In genomic region chr13:25051065-25051464, GRCh38 we compare ENCODE assay signal across 29 cellular contexts. TPM values are rescaled to one million over a fixed set of nuclear protein-coding genes. Genes with fewer than 3 reads are reported as not detected.
"Had no signal": no experiment of that assay in that cellular context is flagged by ENCODE, and none has a peak within 500 bp of the region (broad histone marks: within the 10 kb centered on the region; RNA-seq: fewer than 3 reads in every experiment).

No MANE protein-coding gene starts in this region.

- H3K27ac ChIP-seq: colonic mucosa, coronary artery, dorsolateral prefrontal cortex, epithelial cell of prostate, esophagus muscularis mucosa, esophagus squamous epithelium, foreskin keratinocyte, gastrocnemius medialis, gastroesophageal sphincter, heart left ventricle, heart right ventricle, hepatocyte had no signal

- H3K79me2 ChIP-seq: hepatocyte had no signal

- H3K27ac Mint-ChIP-seq: dendritic cell treated with granulocyte-macrophage colony-stimulating factor and Interleukin-4, amounts not matched to agents 40 ng/mL and 50 ng/mL, for 4 days; effector memory CD8-positive, alpha-beta T cell; endodermal cell had no signal

- H3K9me3 ChIP-seq: colonic mucosa, gastrocnemius medialis had no signal

- H3K4me3 ChIP-seq: colonic mucosa, coronary artery, dorsolateral prefrontal cortex, esophagus muscularis mucosa, esophagus squamous epithelium, gastrocnemius medialis, gastroesophageal sphincter, heart left ventricle, heart right ventricle, hepatocyte had no signal

- H2AFZ ChIP-seq: hepatocyte had no signal

- H3K4me2 ChIP-seq: hepatocyte had no signal

- DNase-seq: colonic mucosa; cortex of kidney; dermis blood vessel endothelial cell; dorsolateral prefrontal cortex; effector CD4-positive, alpha-beta T cell; effector CD8-positive, alpha-beta T cell; effector memory CD4-positive, alpha-beta T cell; effector memory CD8-positive, alpha-beta T cell; endodermal cell; erythroblast; esophagus squamous epithelium; foreskin fibroblast; foreskin keratinocyte; foreskin melanocyte; gastrocnemius medialis; glutamatergic neuron; head of caudate nucleus; heart left ventricle; heart right ventricle had no signal

- H3K4me3 Mint-ChIP-seq: dendritic cell treated with granulocyte-macrophage colony-stimulating factor and Interleukin-4, amounts not matched to agents 40 ng/mL and 50 ng/mL, for 4 days; effector memory CD8-positive, alpha-beta T cell; endodermal cell had no signal

- ATAC-seq: effector memory CD8-positive, alpha-beta T cell; esophagus mucosa; foreskin keratinocyte; gastrocnemius medialis; gastroesophageal sphincter; heart left ventricle; heart right ventricle had no signal

- H3K4me1 ChIP-seq: colonic mucosa, foreskin keratinocyte, gastrocnemius medialis had no signal

- FAIRE-seq: endometrium, endothelial cell of umbilical vein, frontal cortex had no signal

- H3K36me3 ChIP-seq: colonic mucosa, esophagus muscularis mucosa, esophagus squamous epithelium, gastrocnemius medialis, gastroesophageal sphincter, heart left ventricle, heart right ventricle had no signal

RNA-seq across cellular contexts. Expression of gene PABPC3, which starts 44.9 kb away (rescaled TPM):
- total RNA-seq: gastrocnemius medialis had no signal
